14 cellular contexts compared by ENCODE assay signal in genomic region chr12:132132609-132133430, GRCh38. TPM values are rescaled to one million over a fixed set of nuclear protein-coding genes. Genes with fewer than 3 reads are reported as not detected.
DNase-seq lines count a peak whose midpoint lies in the region; ATAC-seq, FAIRE-seq and TF ChIP-seq lines count a peak whose summit lies in the region.
"Had no signal": no experiment of that assay in that cellular context is flagged by ENCODE, and none has a peak within 500 bp of the region (broad histone marks: within the 10 kb centered on the region; RNA-seq: fewer than 3 reads in every experiment).

No MANE protein-coding gene starts in this region.

- H3K9ac ChIP-seq in kidney (ENCODE audit: low read length in 2 of 2), result no peak overlapping the region

- H3K36me3 Mint-ChIP-seq in chondrocyte (ENCODE audit: low read depth), result peaks cover 23% of the 10 kb centered on the region

- H3K27me3 Mint-ChIP-seq in chondrocyte (ENCODE audit: low read depth), result no peaks in the 10 kb centered on the region

- intact Hi-C loops in right cardiac atrium (cut with DNase I), result no loop called here
- intact Hi-C loops in Right ventricle myocardium superior (cut with DNase I), result no loop called here
- intact Hi-C loops in kidney (cut with DNase I), result no loop called here
- intact Hi-C loops in prostate gland (cut with DNase I), result no loop called here

- ATAC-seq in right cardiac atrium (peak; percentile 42), Right ventricle myocardium superior (ENCODE audit: poor library complexity) (no peak), omental fat pad (ENCODE audit: low FRiP score) (peak; percentile 51), GM18505 (IDR thresholded peaks at IDR 0.05; ENCODE audit: unreplicated experiment) (no peak)

- H3K4me1 Mint-ChIP-seq in chondrocyte (ENCODE audit: low read depth), result no peaks in the 10 kb centered on the region

- no peak overlapping the region for H3K27ac ChIP-seq in right cardiac atrium (ENCODE audit: low read length)
- no peak overlapping the region for H3K27ac ChIP-seq in kidney (ENCODE audit: low read depth in 2 of 2, low read length in 2 of 2)
- no peak overlapping the region for H3K27ac ChIP-seq in prostate gland

- no peak for FAIRE-seq in kidney (lab: Jason Lieb, UNC)

- H3K27ac Mint-ChIP-seq in chondrocyte (ENCODE audit: unreplicated experiment), result no peak overlapping the region

- H3K4me1 ChIP-seq in right cardiac atrium (ENCODE audit: control insufficient read depth, insufficient read depth, low read length) (no peaks in the 10 kb centered on the region), kidney (ENCODE audit: control insufficient read depth in 1 of 2, insufficient read depth in 1 of 2, low read depth in 1 of 2, low read length in 2 of 2) (no peaks in the 10 kb centered on the region), prostate gland (replicated peaks) (no peaks in the 10 kb centered on the region)
- H3K4me1 ChIP-seq: Caco-2, HAP-1 had no signal

- H3K9me3 Mint-ChIP-seq in chondrocyte (ENCODE audit: low read depth), result peaks cover 9% of the 10 kb centered on the region

- H3K27me3 ChIP-seq in right cardiac atrium (ENCODE audit: control insufficient read depth, insufficient read depth) (no peaks in the 10 kb centered on the region), prostate gland (replicated peaks; ENCODE audit: insufficient read depth) (no peaks in the 10 kb centered on the region)

- TF ChIP-seq CTCF in kidney (IDR thresholded peaks at IDR 0.05; ENCODE audit: borderline replicate concordance, extremely low read depth, insufficient read depth), result no peak
- no peak for TF ChIP-seq CTCF in omental fat pad (IDR thresholded peaks at IDR 0.05)
- TF ChIP-seq CTCF in chondrocyte (IDR thresholded peaks at IDR 0.05), result no peak
- TF ChIP-seq CTCF in prostate gland (IDR thresholded peaks at IDR 0.05), result no peak

- no peak overlapping the region for H3K4me3 Mint-ChIP-seq in chondrocyte (ENCODE audit: unreplicated experiment)

- WGBS in right cardiac atrium, result 89% methylated on average over 39 of the region's 39 CpGs
- WGBS in prostate gland, result 89% methylated on average over 39 of the region's 39 CpGs

- peaks cover 0 to 2% of the 10 kb centered on the region in 2 donors for H3K36me3 ChIP-seq in kidney (ENCODE audit: control insufficient read depth in 1 of 2, insufficient read depth in 2 of 2, low read length in 2 of 2)
- H3K36me3 ChIP-seq in prostate gland, result no peaks in the 10 kb centered on the region
- H3K36me3 ChIP-seq: HAP-1 had no signal

- H3K9me3 ChIP-seq in right cardiac atrium (ENCODE audit: control insufficient read depth, low read length), result no peaks in the 10 kb centered on the region
- H3K9me3 ChIP-seq in kidney (ENCODE audit: control insufficient read depth in 1 of 2, low read length in 2 of 2), result no peaks in the 10 kb centered on the region
- no peaks in the 10 kb centered on the region for H3K9me3 ChIP-seq in prostate gland
- H3K9me3 ChIP-seq: Caco-2 had no signal

- H3K4me3 ChIP-seq in right cardiac atrium (ENCODE audit: low read length), result no peak overlapping the region
- no peak overlapping the region for H3K4me3 ChIP-seq in kidney (ENCODE audit: low read length in 2 of 2)
- H3K4me3 ChIP-seq in prostate gland, result no peak overlapping the region
- H3K4me3 ChIP-seq: HAP-1 had no signal

- TF ChIP-seq POLR2A in GM18505 (IDR thresholded peaks at IDR 0.05; ENCODE audit: borderline replicate concordance, extremely low read depth, insufficient read depth, insufficient read length), result no peak
- TF ChIP-seq POLR2A in prostate gland (IDR thresholded peaks at IDR 0.05), result no peak

- peak in 2 of 3 donors; percentile 26 to 52 for DNase-seq in right cardiac atrium
- no peak for DNase-seq in Right ventricle myocardium superior
- peak; percentile 61 for DNase-seq in kidney
- DNase-seq in omental fat pad (ENCODE audit: low spot score), result no peak
- DNase-seq in chondrocyte (ENCODE audit: low spot score), result no peak
- no peak for DNase-seq in prostate gland (ENCODE audit: low spot score)
- DNase-seq: Caco-2, DMS53, Karpas-422, NCI-H1417 treated with DMSO at 0.1 percent for 48 hours, NCI-H2029, NCI-H524 had no signal

RNA-seq across cellular contexts. Expression of gene DDX51, which starts 11.3 kb away (rescaled TPM):
- total RNA-seq in right cardiac atrium (10 to 100 TPM in 2 of 4 donors, 1 to 10 TPM in 2; 7.4 to 11.7 (median 10.1) TPM), Right ventricle myocardium superior (10.3 TPM), kidney (19.6 TPM), omental fat pad (10 to 100 TPM in 2 of 4 donors, 1 to 10 TPM in 2; 6.5 to 32.2 (median 10.4) TPM), chondrocyte (7.9 to 10.1 TPM (median 9.6 TPM) in 3 replicates), prostate gland (10 to 100 TPM; 12.7 to 29.0 TPM)
- polyA plus RNA-seq in right cardiac atrium (10.9 TPM), kidney (ENCODE audit: insufficient read depth, low read depth, low replicate concordance) (10.3 TPM)

RNA-seq across cellular contexts. Expression of gene NOC4L, which starts 11.4 kb away (rescaled TPM):
- total RNA-seq in right cardiac atrium (10 to 100 TPM in 1 of 4 donors, 1 to 10 TPM in 3; 7.7 to 10.1 (median 9.1) TPM), Right ventricle myocardium superior (9.5 TPM), kidney (20.0 TPM), omental fat pad (10 to 100 TPM in 1 of 4 donors, 1 to 10 TPM in 3; 6.4 to 16.1 (median 9.3) TPM), chondrocyte (14.4 to 16.0 TPM (median 14.7 TPM) in 3 replicates), prostate gland (10 to 100 TPM; 12.4 to 32.5 TPM)
- polyA plus RNA-seq in right cardiac atrium (11.0 TPM), kidney (ENCODE audit: insufficient read depth, low read depth, low replicate concordance) (22.3 TPM)

Comparison
In these comparisons a context has a peak if more than half of its experiments do, and no peak if none do; other contexts are left out.
1. ATAC-seq: peak in right cardiac atrium (2 of 2) and omental fat pad (single experiment); none in Right ventricle myocardium superior (single experiment) and GM18505 (single experiment).
2. DNase-seq: peak in right cardiac atrium (2 of 3) and kidney (single experiment); none in Right ventricle myocardium superior (single experiment), omental fat pad (single experiment), chondrocyte (single experiment) and prostate gland (single experiment).